10 cellular contexts compared by ENCODE assay signal in the genomic region with DNA sequence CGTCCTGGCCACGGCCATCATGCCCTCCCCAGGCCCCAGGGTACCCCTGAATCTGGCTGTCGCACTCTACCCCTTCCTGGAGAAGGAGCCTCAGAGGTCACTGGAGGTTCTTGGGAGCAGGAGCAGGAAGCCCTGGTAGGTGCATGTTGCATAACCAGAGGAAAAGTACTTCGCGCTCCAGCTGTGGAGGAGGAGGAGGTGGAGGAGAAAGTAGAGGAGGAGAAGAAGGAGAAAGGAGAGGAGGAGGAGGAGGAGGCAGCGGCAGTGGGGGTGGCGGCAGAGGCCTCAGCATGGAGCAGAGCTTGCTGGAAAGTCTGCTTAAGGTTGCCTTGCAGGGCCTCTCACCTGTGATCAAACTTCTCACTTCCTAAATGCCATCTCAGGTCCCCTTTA.
A peak's percentile ranks its signal among the peaks of the same experiment; 100 is the strongest.
DNase-seq lines count a peak whose midpoint lies in the region; ATAC-seq, FAIRE-seq and TF ChIP-seq lines count a peak whose summit lies in the region.
"Had no signal": no experiment of that assay in that cellular context is flagged by ENCODE, and none has a peak within 500 bp of the region (broad histone marks: within the 10 kb centered on the region; RNA-seq: fewer than 3 reads in every experiment).

No MANE protein-coding gene starts in this region.

- H3K9me3 ChIP-seq in HUES6 (ENCODE audit: control insufficient read depth, insufficient read depth, low read depth, low read length), result no peaks in the 10 kb centered on the region
- no peaks in the 10 kb centered on the region for H3K9me3 ChIP-seq in keratinocyte (ENCODE audit: control insufficient read depth, low read depth, low read length)
- H3K9me3 ChIP-seq: spleen had no signal

- peak overlapping the region; percentile 69 for H3K4me3 Mint-ChIP-seq in stimulated activated effector memory CD8-positive, alpha-beta T cell treated with anti-CD3 and anti-CD28 coated beads, Interleukin-12 subunit alpha, Interleukin-12 subunit beta, amount 100 ng/mL, for 72 hours

- 0 out of 2 replicates have a peak overlapping the region, but pooled peaks have one; percentile 27 for H3K27ac ChIP-seq in HUES6 (ENCODE audit: low read depth, low read length)
- H3K27ac ChIP-seq in keratinocyte (ENCODE audit: control insufficient read depth, insufficient read depth, low read length), result peak overlapping the region; percentile 75

- no peak for ATAC-seq in stimulated activated effector memory CD8-positive, alpha-beta T cell treated with anti-CD3 and anti-CD28 coated beads, Interleukin-12 subunit alpha, Interleukin-12 subunit beta, amount 100 ng/mL, for 72 hours

- H3K9me3 Mint-ChIP-seq in stimulated activated effector memory CD8-positive, alpha-beta T cell treated with anti-CD3 and anti-CD28 coated beads, Interleukin-12 subunit alpha, Interleukin-12 subunit beta, amount 100 ng/mL, for 72 hours, result no peaks in the 10 kb centered on the region

- H3K4me1 ChIP-seq in HUES6 (ENCODE audit: control insufficient read depth, insufficient read depth, low read length) (peaks cover 42% of the 10 kb centered on the region), keratinocyte (ENCODE audit: control insufficient read depth, extremely low read depth, insufficient read depth, low read length) (peaks cover 62% of the 10 kb centered on the region)

- peak overlapping the region; percentile 93 for H3K27ac Mint-ChIP-seq in stimulated activated effector memory CD8-positive, alpha-beta T cell treated with anti-CD3 and anti-CD28 coated beads, Interleukin-12 subunit alpha, Interleukin-12 subunit beta, amount 100 ng/mL, for 72 hours

- H3K4me2 ChIP-seq in keratinocyte (ENCODE audit: control insufficient read depth, extremely low read depth, insufficient read depth, low read depth, low read length), result peak overlapping the region; percentile 48

- no peak for FAIRE-seq in keratinocyte (lab: Jason Lieb, UNC)

- H3K4me1 Mint-ChIP-seq in stimulated activated effector memory CD8-positive, alpha-beta T cell treated with anti-CD3 and anti-CD28 coated beads, Interleukin-12 subunit alpha, Interleukin-12 subunit beta, amount 100 ng/mL, for 72 hours, result peaks cover 65% of the 10 kb centered on the region

- H3K27me3 ChIP-seq in HUES6 (ENCODE audit: control insufficient read depth, insufficient read depth, low read length) (no peaks in the 10 kb centered on the region), keratinocyte (ENCODE audit: control insufficient read depth, extremely low read depth, insufficient read depth, low read length) (no peaks in the 10 kb centered on the region)

- dilution Hi-C loops in keratinocyte (cut with MboI; ENCODE audit: extremely low pct_ligation_motif_present, low sequenced_read_pairs), result no loop called here

- peaks cover 8% of the 10 kb centered on the region for H3K9me1 ChIP-seq in keratinocyte (ENCODE audit: control insufficient read depth, extremely low read depth, insufficient read depth, low read length)

- no peak for TF ChIP-seq CTCF in keratinocyte (optimal IDR thresholded peaks at IDR 0.05 in 1 of 3, IDR thresholded peaks at IDR 0.05 in 1 of 3, conservative IDR thresholded peaks at IDR 0.05 in 1 of 3; ENCODE audit: extremely low read depth in 1 of 3, insufficient read depth in 2 of 3, low read length in 3 of 3)

- H3K36me3 ChIP-seq in HUES6 (ENCODE audit: control insufficient read depth, insufficient read depth, low read length) (no peaks in the 10 kb centered on the region), keratinocyte (ENCODE audit: control insufficient read depth in 2 of 2, extremely low read depth in 1 of 2, insufficient read depth in 2 of 2, low read length in 2 of 2) (peaks cover 24 to 51% of the 10 kb centered on the region in 2 experiments)

- H3K9ac ChIP-seq in HUES6 (ENCODE audit: low read length) (peak overlapping the region; percentile 38), keratinocyte (ENCODE audit: control insufficient read depth, extremely low read depth, insufficient read depth, low read length) (peak overlapping the region; percentile 89)

- H3K36me3 Mint-ChIP-seq in stimulated activated effector memory CD8-positive, alpha-beta T cell treated with anti-CD3 and anti-CD28 coated beads, Interleukin-12 subunit alpha, Interleukin-12 subunit beta, amount 100 ng/mL, for 72 hours, result peaks cover 8% of the 10 kb centered on the region

- DNase-seq in amniotic epithelial cell (ENCODE audit: low read depth) (peak; percentile 78), keratinocyte (ENCODE audit: low read depth, low spot score) (no peak), MV-4-11 (lab: John Stamatoyannopoulos, UW) (no peak), LoVo (ENCODE audit: low spot score) (no peak), NCI-H2171 (lab: John Stamatoyannopoulos, UW) (no peak), SKM-1 treated with dmso at 0.1 percent for 144 hours (lab: John Stamatoyannopoulos, UW; ENCODE audit: unreplicated experiment) (no peak)
- DNase-seq in stimulated activated effector memory CD8-positive, alpha-beta T cell treated with anti-CD3 and anti-CD28 coated beads, Interleukin-12 subunit alpha, Interleukin-12 subunit beta, amount 100 ng/mL, for 72 hours (ENCODE audit: low spot score in 2 of 2), result no peak
- DNase-seq: NCI-H524, spleen had no signal

- H4K20me1 ChIP-seq in keratinocyte (ENCODE audit: control insufficient read depth, extremely low read depth, insufficient read depth, low read length), result no peaks in the 10 kb centered on the region

- H3K4me3 ChIP-seq in HUES6 (ENCODE audit: low read depth, low read length), result no peak overlapping the region
- H3K4me3 ChIP-seq in keratinocyte (ENCODE audit: control insufficient read depth in 2 of 3, extremely low read depth in 1 of 3, insufficient read depth in 2 of 3, low read depth in 1 of 3, low read length in 3 of 3), result no peak overlapping the region

- H2AFZ ChIP-seq in keratinocyte (ENCODE audit: control insufficient read depth, low read length), result no peak overlapping the region

- peaks cover 4% of the 10 kb centered on the region for H3K79me2 ChIP-seq in keratinocyte (ENCODE audit: control insufficient read depth, insufficient read depth, low read length)
